ENCODE assay signal across 12 cellular contexts in genomic region chr19:16457954-16458331, GRCh38. TPM values are rescaled to one million over a fixed set of nuclear protein-coding genes. Genes with fewer than 3 reads are reported as not detected.
A peak's percentile ranks its signal among the peaks of the same experiment; 100 is the strongest.
DNase-seq lines count a peak whose midpoint lies in the region; ATAC-seq and TF ChIP-seq lines count a peak whose summit lies in the region.
"Had no signal": no experiment of that assay in that cellular context is flagged by ENCODE, and none has a peak within 500 bp of the region (broad histone marks: within the 10 kb centered on the region; RNA-seq: fewer than 3 reads in every experiment).

No MANE protein-coding gene starts in this region.

- peak overlapping the region; percentile 84 for H2AK5ac ChIP-seq in mesenchymal stem cell (ENCODE audit: low read length, severe bottlenecking)

- peak overlapping the region; percentile 27 to 72 for H3K4me3 Mint-ChIP-seq in stimulated activated naive CD8-positive, alpha-beta T cell treated with anti-CD3 and anti-CD28 coated beads, Interleukin-15, amount 100 ng/mL, for 72 hours
- H3K4me3 Mint-ChIP-seq: activated naive CD4-positive, alpha-beta T cell treated with anti-CD3 and anti-CD28 coated beads, Interleukin-2, amount 10 ng/mL, durations not matched to agents 7 days and 5 days had no signal

- H2AFZ ChIP-seq in mammary epithelial cell (ENCODE audit: low read depth, low read length) (peak overlapping the region; percentile 46), mesenchymal stem cell (ENCODE audit: low read depth, low read length) (no peak overlapping the region)

- H3K4me2 ChIP-seq in mammary epithelial cell (ENCODE audit: insufficient read depth, low read depth, low read length) (peak overlapping the region; percentile 76), mesenchymal stem cell (ENCODE audit: low read length, poor library complexity, severe bottlenecking) (peak overlapping the region; percentile 49)
- H3K4me2 ChIP-seq: KMS-11 had no signal

- CTCF ChIA-PET in mammary epithelial cell (lab: Charles Lee; ENCODE audit: low non-redundant PET) = no interaction called here

- peak overlapping the region; percentile 94 for H4K91ac ChIP-seq in mesenchymal stem cell (ENCODE audit: low read length)

- no peak for TF ChIP-seq CTCF in mammary epithelial cell (conservative IDR thresholded peaks at IDR 0.05 in 1 of 2, IDR thresholded peaks at IDR 0.05 in 1 of 2; ENCODE audit: extremely low read depth in 1 of 2, insufficient read depth in 1 of 2, low read depth in 1 of 2, low read length in 2 of 2)

- no peak overlapping the region for H3K27ac ChIP-seq in mammary epithelial cell (ENCODE audit: insufficient read depth, low read depth, low read length)
- peak overlapping the region; percentile 94 for H3K27ac ChIP-seq in mesenchymal stem cell (ENCODE audit: low read length, poor library complexity, severe bottlenecking)
- H3K27ac ChIP-seq: KMS-11 had no signal

- in situ Hi-C loops in mammary epithelial cell (cut with MboI; ENCODE audit: low sequenced_read_pairs in 2 of 2) = no loop called here

- peak overlapping the region; percentile 83 for H2BK5ac ChIP-seq in mesenchymal stem cell (ENCODE audit: low read depth, low read length, poor library complexity, severe bottlenecking)

- no peaks in the 10 kb centered on the region for H3K27me3 Mint-ChIP-seq in stimulated activated naive CD8-positive, alpha-beta T cell treated with anti-CD3 and anti-CD28 coated beads, Interleukin-15, amount 100 ng/mL, for 72 hours
- H3K27me3 Mint-ChIP-seq: activated naive CD4-positive, alpha-beta T cell treated with anti-CD3 and anti-CD28 coated beads, Interleukin-2, amount 10 ng/mL, durations not matched to agents 7 days and 5 days had no signal

- TF ChIP-seq RAD21 in Ishikawa (IDR thresholded peaks at IDR 0.05; ENCODE audit: low read depth) = no peak

- TF ChIP-seq EP300 in Ishikawa (IDR thresholded peaks at IDR 0.05; ENCODE audit: borderline replicate concordance) = no peak

- H3K36me3 ChIP-seq in mammary epithelial cell (ENCODE audit: insufficient read depth, low read length) (no peaks in the 10 kb centered on the region), mesenchymal stem cell (ENCODE audit: control insufficient read depth in 1 of 2, insufficient read depth in 2 of 2, low read depth in 1 of 2, low read length in 2 of 2) (peaks cover 0 to 10% of the 10 kb centered on the region in 2 experiments)

- DNase-seq in mammary epithelial cell = no peak
- DNase-seq in mesenchymal stem cell = no peak
- DNase-seq in stimulated activated naive CD8-positive, alpha-beta T cell treated with anti-CD3 and anti-CD28 coated beads, Interleukin-15, amount 100 ng/mL, for 72 hours = no peak
- no peak for DNase-seq in activated CD4-positive, alpha-beta T cell treated with anti-CD3 and anti-CD28 coated beads, Interleukin-2, amount 50 U/mL, for 4 hours
- DNase-seq in stimulated activated CD4-positive, alpha-beta T cell treated with anti-CD3 and anti-CD28 coated beads, Interleukin-4, amount 100 ng/mL, for 24 hours = no peak
- no peak for DNase-seq in DMS 273 treated with DMSO at 0.1 percent for 48 hours (lab: John Stamatoyannopoulos, UW)
- DNase-seq: activated naive CD4-positive, alpha-beta T cell treated with anti-CD3 and anti-CD28 coated beads, Interleukin-2, amount 10 ng/mL, durations not matched to agents 7 days and 5 days; DMS153 had no signal

- peaks cover 89% of the 10 kb centered on the region for H3K79me2 ChIP-seq in mammary epithelial cell (ENCODE audit: insufficient read depth, low read length)

- peak overlapping the region in 1 of 2 donors; percentile 89 for H3K27ac Mint-ChIP-seq in stimulated activated naive CD8-positive, alpha-beta T cell treated with anti-CD3 and anti-CD28 coated beads, Interleukin-15, amount 100 ng/mL, for 72 hours
- H3K27ac Mint-ChIP-seq: activated naive CD4-positive, alpha-beta T cell treated with anti-CD3 and anti-CD28 coated beads, Interleukin-2, amount 10 ng/mL, durations not matched to agents 7 days and 5 days had no signal

- H3K9ac ChIP-seq in mammary epithelial cell (ENCODE audit: insufficient read depth, low read length) = no peak overlapping the region
- peak overlapping the region; percentile 30 for H3K9ac ChIP-seq in mesenchymal stem cell (ENCODE audit: low read length)
- H3K9ac ChIP-seq: KMS-11 had no signal

- peak overlapping the region; percentile 44 for H2BK120ac ChIP-seq in mesenchymal stem cell (ENCODE audit: low read depth, low read length)

- peak; percentile 8 for ATAC-seq in stimulated activated naive CD8-positive, alpha-beta T cell treated with anti-CD3 and anti-CD28 coated beads, Interleukin-15, amount 100 ng/mL, for 72 hours
- ATAC-seq in GM21717 (IDR thresholded peaks at IDR 0.05; ENCODE audit: unreplicated experiment) = no peak

- H3K23ac ChIP-seq in mesenchymal stem cell (ENCODE audit: low read length in 2 of 2) = peak overlapping the region in 1 of 2 experiments; percentile 34

- peak overlapping the region; percentile 83 to 96 for H3K4ac ChIP-seq in mesenchymal stem cell (ENCODE audit: low read depth in 1 of 2, low read length in 2 of 2)

- peaks cover 60% of the 10 kb centered on the region for H3K4me1 Mint-ChIP-seq in stimulated activated naive CD8-positive, alpha-beta T cell treated with anti-CD3 and anti-CD28 coated beads, Interleukin-15, amount 100 ng/mL, for 72 hours

- H3K4me3 ChIP-seq in mammary epithelial cell (replicated peaks in 1 of 3; ENCODE audit: insufficient read depth in 1 of 3, low read depth in 2 of 3, low read length in 3 of 3) (no peak overlapping the region), mesenchymal stem cell (ENCODE audit: insufficient read depth in 1 of 2, low read depth in 1 of 2, low read length in 2 of 2) (peak overlapping the region in 1 of 2 experiments; percentile 48)

- peak overlapping the region; percentile 76 for H2BK15ac ChIP-seq in mesenchymal stem cell (ENCODE audit: low read depth, poor library complexity, severe bottlenecking)

- H2BK12ac ChIP-seq in mesenchymal stem cell (ENCODE audit: low read length in 2 of 2) = peak overlapping the region; percentile 88 to 95

- peaks cover 3% of the 10 kb centered on the region for H4K20me1 ChIP-seq in mammary epithelial cell (ENCODE audit: insufficient read depth, low read length)

- dilution Hi-C loops in mammary epithelial cell (cut with HindIII; ENCODE audit: low sequenced_read_pairs) = no loop called here

- intact Hi-C loops in mammary epithelial cell (cut with micrococcal nuclease) = no loop called here

- BruUV-seq in mammary epithelial cell (replicated peaks; lab: Mats Ljungman, UMichigan) = no TSS peak

- peak overlapping the region; percentile 94 for H4K8ac ChIP-seq in mesenchymal stem cell (ENCODE audit: low read length)

- no peaks in the 10 kb centered on the region for H3K79me1 ChIP-seq in mesenchymal stem cell (replicated peaks; ENCODE audit: low read length, poor library complexity, severe bottlenecking)

- WGBS in mammary epithelial cell (ENCODE audit: low coverage, missing lambda C conversion rate) = 63% methylated on average over 5 of the region's 8 CpGs
- WGBS in mesenchymal stem cell = 81% methylated on average over 8 of the region's 8 CpGs

- H3K4me1 ChIP-seq in mammary epithelial cell (ENCODE audit: insufficient read depth, low read length) (peaks cover 31% of the 10 kb centered on the region), mesenchymal stem cell (ENCODE audit: control insufficient read depth, insufficient read depth, low read depth, low read length) (peaks cover 61% of the 10 kb centered on the region)

- H3K27me3 ChIP-seq in mammary epithelial cell (ENCODE audit: insufficient read depth, low read length) (no peaks in the 10 kb centered on the region), mesenchymal stem cell (ENCODE audit: control insufficient read depth in 1 of 2, insufficient read depth in 1 of 2, low read length in 2 of 2) (no peaks in the 10 kb centered on the region)

- H3K9me3 ChIP-seq in mammary epithelial cell (replicated peaks; ENCODE audit: insufficient read depth, low read length) (no peaks in the 10 kb centered on the region), mesenchymal stem cell (ENCODE audit: control insufficient read depth, low read length) (no peaks in the 10 kb centered on the region)

- no peaks in the 10 kb centered on the region for H3K9me3 Mint-ChIP-seq in stimulated activated naive CD8-positive, alpha-beta T cell treated with anti-CD3 and anti-CD28 coated beads, Interleukin-15, amount 100 ng/mL, for 72 hours
- H3K9me3 Mint-ChIP-seq: activated naive CD4-positive, alpha-beta T cell treated with anti-CD3 and anti-CD28 coated beads, Interleukin-2, amount 10 ng/mL, durations not matched to agents 7 days and 5 days had no signal

- H3K14ac ChIP-seq in mesenchymal stem cell (ENCODE audit: low read length in 2 of 2) = peak overlapping the region in 1 of 2 experiments; percentile 63

- H3K18ac ChIP-seq in mesenchymal stem cell (ENCODE audit: low read depth in 1 of 2, low read length in 2 of 2) = peak overlapping the region; percentile 65 to 88

TF ChIP-seq in Ishikawa, 13 proteins besides CTCF, POLR2A, EP300 and RAD21:
- TF ChIP-seq USF1 (IDR thresholded peaks at IDR 0.05) = no peak
- 0 out of 2 replicates have a peak, but pooled peaks have one; percentile 8 for TF ChIP-seq YY1 (IDR thresholded peaks at IDR 0.05; ENCODE audit: low read depth)

RNA-seq across cellular contexts. Expression of gene EPS15L1, which starts 13.8 kb away (rescaled TPM):
- total RNA-seq in mammary epithelial cell = 10 to 100 TPM; 10.3 to 30.9 TPM
- 10.9 TPM for polyA plus RNA-seq in mammary epithelial cell
- 50.8 TPM for polyA minus RNA-seq in mammary epithelial cell
- 23.1 TPM for polyA plus RNA-seq in mesenchymal stem cell (2013, experiment 1 of 2)
- polyA plus RNA-seq in mesenchymal stem cell (2013, experiment 2 of 2) = 24.0 TPM

RNA-seq across cellular contexts. Expression of gene CALR3, which starts 38.0 kb away (rescaled TPM):
- not detected for total RNA-seq in mammary epithelial cell
- not detected for polyA plus RNA-seq in mammary epithelial cell
- not detected for polyA minus RNA-seq in mammary epithelial cell
- 0.08 TPM for polyA plus RNA-seq in mesenchymal stem cell (2013, experiment 1 of 2)
- polyA plus RNA-seq in mesenchymal stem cell (2013, experiment 2 of 2) = 0.04 TPM
- total RNA-seq: myocyte had no signal

RNA-seq across cellular contexts. Expression of gene C19orf44, which starts 38.3 kb away (rescaled TPM):
- 1 to 10 TPM; 4.8 to 5.8 TPM for total RNA-seq in mammary epithelial cell
- polyA plus RNA-seq in mammary epithelial cell = 4.2 TPM
- polyA minus RNA-seq in mammary epithelial cell = 2.9 TPM
- polyA plus RNA-seq in mesenchymal stem cell (2013, experiment 1 of 2) = 3.3 TPM
- 3.0 TPM for polyA plus RNA-seq in mesenchymal stem cell (2013, experiment 2 of 2)
